8 cellular contexts compared by ENCODE assay signal in the genomic region with DNA sequence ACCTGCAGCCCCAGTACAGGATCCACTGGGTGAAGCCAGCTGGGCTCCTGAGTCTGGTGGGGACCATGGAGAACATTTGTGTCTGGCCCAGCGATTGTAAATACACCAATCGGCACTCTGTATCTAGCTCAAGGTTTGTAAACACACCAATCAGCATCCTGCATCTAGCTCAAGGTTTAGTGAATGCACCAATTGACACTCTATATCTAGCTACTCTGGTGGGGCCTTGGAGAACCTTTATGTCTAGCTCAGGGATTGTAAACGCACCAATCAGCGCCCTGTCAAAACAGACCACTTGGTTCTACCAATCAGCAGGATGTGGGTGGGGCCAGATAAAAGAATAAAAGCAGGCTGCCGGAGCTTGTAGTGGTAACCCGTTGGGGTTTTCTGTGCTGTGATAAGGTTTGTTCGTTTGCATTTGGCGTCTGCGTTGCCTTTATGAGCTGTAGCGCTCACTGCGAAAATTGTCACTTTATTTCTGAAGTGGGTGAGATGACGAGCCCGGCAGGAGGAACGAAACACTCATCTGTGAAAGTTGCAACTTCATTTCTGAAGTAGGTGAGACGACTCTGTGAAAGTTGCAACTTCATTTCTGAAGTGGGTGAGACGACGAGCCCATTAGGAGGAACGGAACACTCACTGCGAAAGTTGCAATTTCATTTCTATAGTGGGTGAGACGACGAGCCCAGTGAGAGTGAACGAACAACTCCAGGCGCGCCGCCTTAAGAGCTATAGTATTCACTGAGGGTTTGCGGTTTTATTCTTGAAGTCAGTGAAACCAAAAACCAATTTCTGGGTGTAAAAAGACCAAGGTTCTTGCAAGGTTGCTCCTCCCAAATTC. TPM values are rescaled to one million over a fixed set of nuclear protein-coding genes. Genes with fewer than 3 reads are reported as not detected.
DNase-seq lines count a peak whose midpoint lies in the region; ATAC-seq and TF ChIP-seq lines count a peak whose summit lies in the region.

No MANE protein-coding gene starts in this region.

- peak overlapping the region; percentile 47 for H3K4me2 ChIP-seq in DND-41 (ENCODE audit: insufficient read depth, low read length)

- peaks cover 0 to 30% (median 14%) of the 10 kb centered on the region in 9 donors for H3K9me3 Mint-ChIP-seq in naive thymus-derived CD8-positive, alpha-beta T cell

- POLR2A ChIA-PET in naive thymus-derived CD8-positive, alpha-beta T cell (lab: Charles Lee): interaction anchor here (0.7 to 17.1 kb wide), 29 partner anchors 7 to 175 kb away, joined by 3 to 497 read pairs (median 6); partner anchors contain the start of genes NQO2, RIPK1, SERPINB1 and SERPINB6

- peak overlapping the region in 1 of 2 experiments; percentile 33; a peak in 1 of 4 replicates for H3K4me3 ChIP-seq in DND-41 (ENCODE audit: low read depth in 1 of 2, low read length in 2 of 2)

- H3K9ac ChIP-seq in DND-41 (ENCODE audit: low read depth, low read length): no peak overlapping the region

- H3K27ac ChIP-seq in DND-41 (ENCODE audit: low read length): no peak overlapping the region

- no peaks in the 10 kb centered on the region for H3K27me3 Mint-ChIP-seq in naive thymus-derived CD8-positive, alpha-beta T cell

- H3K4me3 Mint-ChIP-seq in naive thymus-derived CD8-positive, alpha-beta T cell: peak overlapping the region; percentile 77 to 94 (median 85)

- H3K27ac Mint-ChIP-seq in naive thymus-derived CD8-positive, alpha-beta T cell: peak overlapping the region; percentile 84 to 99 (median 94)

- peaks cover 38 to 82% (median 69%) of the 10 kb centered on the region in 4 donors for H3K4me1 Mint-ChIP-seq in naive thymus-derived CD8-positive, alpha-beta T cell

- in situ Hi-C loops in KBM-7 (cut with MboI; ENCODE audit: low pct_unique_long_range_greater_than_20kb, low sequenced_read_pairs): no loop called here

- DNase-seq in DND-41 (peak; percentile 58), KBM-7 (peak; percentile 71), activated T-cell treated with anti-CD3 and anti-CD28 coated beads for 1 hour (ENCODE audit: low read depth) (peak; percentile 52), UCSD-AML1 (lab: John Stamatoyannopoulos, UW; ENCODE audit: unreplicated experiment) (no peak), 8988T (no peak), NCI-H187 treated with DMSO at 0.1 percent for 48 hours (lab: John Stamatoyannopoulos, UW) (no peak)
- peak; percentile 31 to 90 (median 77) for DNase-seq in naive thymus-derived CD8-positive, alpha-beta T cell

- no peaks in the 10 kb centered on the region for H4K20me1 ChIP-seq in DND-41 (ENCODE audit: insufficient read depth, low read length)

- H3K36me3 Mint-ChIP-seq in naive thymus-derived CD8-positive, alpha-beta T cell: peaks cover 0 to 15% (median 15%) of the 10 kb centered on the region in 3 donors

- H3K79me2 ChIP-seq in DND-41 (ENCODE audit: insufficient read depth, low read length): no peaks in the 10 kb centered on the region

- no peaks in the 10 kb centered on the region for H3K36me3 ChIP-seq in DND-41 (ENCODE audit: insufficient read depth, low read length)

- ATAC-seq in DND-41 (ENCODE audit: insufficient read depth, low read depth): peak; percentile 89
- ATAC-seq in GM21423 (IDR thresholded peaks at IDR 0.05; ENCODE audit: unreplicated experiment): peak; percentile 82
- ATAC-seq in naive thymus-derived CD8-positive, alpha-beta T cell: peak; percentile 67 to 68

- peaks cover 17% of the 10 kb centered on the region for H3K4me1 ChIP-seq in DND-41 (ENCODE audit: insufficient read depth, low read length)

- H2AFZ ChIP-seq in DND-41 (ENCODE audit: low read depth, low read length): no peak overlapping the region

- no peaks in the 10 kb centered on the region for H3K27me3 ChIP-seq in DND-41 (ENCODE audit: insufficient read depth, low read length, poor library complexity)

- H3K9me3 ChIP-seq in DND-41 (ENCODE audit: insufficient read depth, low read length, severe bottlenecking): no peaks in the 10 kb centered on the region

- no peak for TF ChIP-seq CTCF in DND-41 (IDR thresholded peaks at IDR 0.05; ENCODE audit: borderline replicate concordance, extremely low read depth, low read length, poor library complexity, severe bottlenecking)

RNA-seq across cellular contexts. Expression of gene SERPINB6, which starts 31.1 kb away (rescaled TPM):
- total RNA-seq in naive thymus-derived CD8-positive, alpha-beta T cell: 100 to 1,000 TPM; 125 to 134 TPM
- polyA plus RNA-seq in naive thymus-derived CD8-positive, alpha-beta T cell: 100 to 1,000 TPM; 128 to 152 (median 141) TPM

RNA-seq across cellular contexts. Expression of gene SERPINB9, which starts 37.1 kb away (rescaled TPM):
- total RNA-seq in naive thymus-derived CD8-positive, alpha-beta T cell: 10 to 100 TPM; 56.6 to 57.1 TPM
- 10 to 100 TPM; 29.9 to 37.2 (median 35.0) TPM for polyA plus RNA-seq in naive thymus-derived CD8-positive, alpha-beta T cell

RNA-seq across cellular contexts. Expression of gene NQO2, which starts 59.5 kb away (rescaled TPM):
- 10 to 100 TPM; 21.0 to 21.4 TPM for total RNA-seq in naive thymus-derived CD8-positive, alpha-beta T cell
- 10 to 100 TPM; 37.9 to 48.1 (median 39.0) TPM for polyA plus RNA-seq in naive thymus-derived CD8-positive, alpha-beta T cell

Comparison
In these comparisons a context has a peak if more than half of its experiments do, and no peak if none do; other contexts are left out.
1. DNase-seq: peak in DND-41 (single experiment), KBM-7 (single experiment), activated T-cell treated with anti-CD3 and anti-CD28 coated beads for 1 hour (single experiment) and naive thymus-derived CD8-positive, alpha-beta T cell (10 of 10); none in UCSD-AML1 (single experiment), 8988T (single experiment) and NCI-H187 treated with DMSO at 0.1 percent for 48 hours (single experiment).
2. Peak in every context shown above with its lines, with median percentiles within 50 percentile points of each other: ATAC-seq.